Comparison of ENCODE assay signal across 1 cellular context in the genomic region with DNA sequence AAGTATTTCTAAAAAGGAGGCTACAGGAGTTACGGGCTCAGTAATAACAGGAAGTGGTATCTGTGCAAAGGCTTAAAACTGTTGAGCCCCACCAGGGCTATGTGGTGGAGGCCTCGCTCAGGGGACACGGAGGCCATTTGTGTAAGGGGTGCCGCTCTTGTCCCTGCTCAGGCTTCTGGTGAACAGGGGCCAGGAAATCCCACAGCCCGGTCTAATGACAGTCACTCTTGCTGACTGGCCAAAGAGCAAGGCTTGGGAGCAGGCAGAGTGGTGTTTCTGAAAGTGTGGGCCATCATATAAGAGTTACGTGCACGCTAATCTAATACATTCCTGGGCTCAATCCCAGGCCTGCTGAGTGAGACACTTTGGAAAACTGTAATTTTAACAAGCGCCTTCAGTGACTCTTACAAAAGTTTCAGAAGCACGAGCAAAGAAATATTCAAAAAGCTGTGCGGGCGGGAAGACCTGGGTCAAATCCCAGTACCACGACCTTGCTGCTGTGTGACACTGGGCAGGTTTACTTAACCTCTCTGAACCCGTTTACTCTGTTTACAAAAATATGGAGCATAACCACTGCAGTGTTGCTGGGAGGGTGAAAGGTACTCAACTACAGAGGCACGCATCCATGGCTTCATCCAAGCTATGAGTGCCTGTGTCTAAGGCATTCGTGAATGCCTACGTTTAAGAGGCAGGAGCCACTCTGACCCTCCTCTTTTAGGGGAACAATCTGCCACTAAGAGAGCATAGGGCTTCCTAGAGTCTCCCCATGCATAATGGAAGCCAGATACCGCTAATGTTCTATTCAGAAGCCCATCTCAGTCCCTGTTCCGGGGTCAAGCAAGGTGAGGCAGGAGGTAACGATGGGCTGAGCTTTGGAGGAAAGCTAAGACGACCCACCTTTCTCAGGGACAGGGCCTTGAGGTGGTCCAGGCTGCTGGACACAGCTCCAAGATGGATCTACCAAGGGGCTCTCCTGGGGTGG.
TF ChIP-seq lines count a peak whose summit lies in the region.

No MANE protein-coding gene starts in this region.

TF ChIP-seq in H1, 55 proteins besides CTCF, POLR2A, EP300 and RAD21:
- no peak for TF ChIP-seq BACH1 (IDR thresholded peaks at IDR 0.05; ENCODE audit: low read length)
- TF ChIP-seq KDM5A (IDR thresholded peaks at IDR 0.05; ENCODE audit: low read length): no peak
- no peak for TF ChIP-seq CEBPB (IDR thresholded peaks at IDR 0.05; ENCODE audit: low read depth, low read length)
- TF ChIP-seq TBP (IDR thresholded peaks at IDR 0.05; ENCODE audit: low read depth, low read length): no peak
- no peak for TF ChIP-seq CHD1 (IDR thresholded peaks at IDR 0.05; ENCODE audit: low read depth, low read length)
- no peak for TF ChIP-seq HDAC2 (IDR thresholded peaks at IDR 0.05; ENCODE audit: borderline replicate concordance in 1 of 2, low read depth in 2 of 2, low read length in 2 of 2)
- TF ChIP-seq RBBP5 (IDR thresholded peaks at IDR 0.05; ENCODE audit: borderline replicate concordance, low read depth, low read length): no peak
- TF ChIP-seq ZNF274 (IDR thresholded peaks at IDR 0.05; ENCODE audit: borderline replicate concordance, extremely low read depth, low read length): no peak
TF ChIP-seq in H1: peak in this region for 0.
